ENCODE assay signal across 21 cellular contexts in the genomic region with DNA sequence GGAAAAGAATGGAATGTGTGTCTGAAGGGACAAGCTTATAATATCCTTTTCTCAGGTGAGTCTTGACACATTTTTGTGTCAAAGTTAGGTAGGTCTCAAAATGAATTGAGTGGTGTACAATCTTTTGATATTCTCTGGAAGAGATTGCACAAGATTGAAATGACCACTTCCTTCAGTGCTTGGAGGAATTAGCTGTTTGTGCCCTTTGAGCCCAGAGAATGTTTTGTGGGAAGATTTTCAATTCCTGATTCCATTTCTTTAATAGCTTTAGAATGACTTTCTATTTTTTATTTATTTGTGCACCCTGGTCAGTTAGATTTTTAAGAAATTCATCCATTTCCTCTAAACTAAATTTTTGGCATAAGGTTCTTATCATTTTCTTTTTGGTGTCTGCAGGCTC. TPM values are rescaled to one million over a fixed set of nuclear protein-coding genes. Genes with fewer than 3 reads are reported as not detected.
"Had no signal": no experiment of that assay in that cellular context is flagged by ENCODE, and none has a peak within 500 bp of the region (broad histone marks: within the 10 kb centered on the region; RNA-seq: fewer than 3 reads in every experiment).

No MANE protein-coding gene starts in this region.

- H3K9me3 Mint-ChIP-seq: activated CD4-positive, alpha-beta T cell treated with anti-CD3 and anti-CD28 coated beads, Interleukin-2, amount 10 ng/mL, durations not matched to agents 24 days and 14 days; activated naive CD4-positive, alpha-beta T cell treated with anti-CD3 and anti-CD28 coated beads, Interleukin-2, amount 10 ng/mL, durations not matched to agents 7 days and 5 days; activated T-helper 17 cell treated with anti-CD3 and anti-CD28 coated beads, Interleukin-2, amount 50 U/mL, for 72 hours; natural killer cell treated with Interleukin-12 subunit alpha and Interleukin-12 subunit beta and Interleukin-15 and Interleukin-18, amount 100 ng/mL, for 72 hours; type B pancreatic cell had no signal

- H3K4me3 ChIP-seq: adrenal gland, heart left ventricle, left ventricle myocardium inferior, psoas muscle had no signal

- H3K27ac ChIP-seq: epithelial cell of prostate, left ventricle myocardium inferior, psoas muscle had no signal

- H3K4me3 Mint-ChIP-seq: activated B cell treated with CpG ODN at 0.5 μM for 24 hours; activated CD4-positive, alpha-beta T cell treated with anti-CD3 and anti-CD28 coated beads, Interleukin-2, amount 10 ng/mL, durations not matched to agents 24 days and 14 days; activated naive CD4-positive, alpha-beta T cell treated with anti-CD3 and anti-CD28 coated beads, Interleukin-2, amount 10 ng/mL, durations not matched to agents 7 days and 5 days; activated T-helper 17 cell treated with anti-CD3 and anti-CD28 coated beads, Interleukin-2, amount 50 U/mL, for 72 hours; natural killer cell treated with Interleukin-12 subunit alpha and Interleukin-12 subunit beta and Interleukin-15 and Interleukin-18, amount 100 ng/mL, for 72 hours; T-helper 17 cell; type B pancreatic cell had no signal

- H3K9me3 ChIP-seq: adrenal gland had no signal

- DNase-seq: activated B cell treated with CpG ODN at 0.5 μM for 24 hours; activated naive CD4-positive, alpha-beta T cell treated with anti-CD3 and anti-CD28 coated beads, Interleukin-2, amount 10 ng/mL, durations not matched to agents 7 days and 5 days; adrenal gland; central memory CD4-positive, alpha-beta T cell; cortex of kidney; effector memory CD4-positive, alpha-beta T cell; heart left ventricle; left ventricle myocardium inferior; mesenchymal stem cell; psoas muscle; stimulated activated CD4-positive, alpha-beta T cell treated with anti-CD3 and anti-CD28 coated beads, Interleukin-12 subunit alpha, Interleukin-12 subunit beta, amount 100 ng/mL, for 4 hours; stimulated activated naive CD4-positive, alpha-beta T cell; T-helper 17 cell had no signal

- H3K27me3 ChIP-seq: adrenal gland, heart left ventricle had no signal

- ATAC-seq: activated T-helper 17 cell treated with anti-CD3 and anti-CD28 coated beads, Interleukin-2, amount 50 U/mL, for 72 hours; heart left ventricle; natural killer cell treated with Interleukin-12 subunit alpha and Interleukin-12 subunit beta and Interleukin-15 and Interleukin-18, amount 100 ng/mL, for 72 hours; psoas muscle; T-helper 17 cell had no signal

- H3K27ac Mint-ChIP-seq: activated B cell treated with CpG ODN at 0.5 μM for 24 hours; activated CD4-positive, alpha-beta T cell treated with anti-CD3 and anti-CD28 coated beads, Interleukin-2, amount 10 ng/mL, durations not matched to agents 24 days and 14 days; activated naive CD4-positive, alpha-beta T cell treated with anti-CD3 and anti-CD28 coated beads, Interleukin-2, amount 10 ng/mL, durations not matched to agents 7 days and 5 days; activated T-helper 17 cell treated with anti-CD3 and anti-CD28 coated beads, Interleukin-2, amount 50 U/mL, for 72 hours; natural killer cell treated with Interleukin-12 subunit alpha and Interleukin-12 subunit beta and Interleukin-15 and Interleukin-18, amount 100 ng/mL, for 72 hours; T-helper 17 cell; type B pancreatic cell had no signal

- H3K4me1 Mint-ChIP-seq: activated B cell treated with CpG ODN at 0.5 μM for 24 hours; activated CD4-positive, alpha-beta T cell treated with anti-CD3 and anti-CD28 coated beads, Interleukin-2, amount 10 ng/mL, durations not matched to agents 24 days and 14 days; activated naive CD4-positive, alpha-beta T cell treated with anti-CD3 and anti-CD28 coated beads, Interleukin-2, amount 10 ng/mL, durations not matched to agents 7 days and 5 days; activated T-helper 17 cell treated with anti-CD3 and anti-CD28 coated beads, Interleukin-2, amount 50 U/mL, for 72 hours; T-helper 17 cell had no signal

- H3K36me3 Mint-ChIP-seq: activated naive CD4-positive, alpha-beta T cell treated with anti-CD3 and anti-CD28 coated beads, Interleukin-2, amount 10 ng/mL, durations not matched to agents 7 days and 5 days; natural killer cell treated with Interleukin-12 subunit alpha and Interleukin-12 subunit beta and Interleukin-15 and Interleukin-18, amount 100 ng/mL, for 72 hours; type B pancreatic cell had no signal

RNA-seq across cellular contexts. Expression of a gene that starts 1.6 kb away (rescaled TPM):
- total RNA-seq: activated B cell treated with CpG ODN at 0.5 μM for 24 hours; activated CD4-positive, alpha-beta T cell treated with anti-CD3 and anti-CD28 coated beads, Interleukin-2, amount 10 ng/mL, durations not matched to agents 24 days and 14 days; activated T-helper 17 cell treated with anti-CD3 and anti-CD28 coated beads, Interleukin-2, amount 50 U/mL, for 72 hours; natural killer cell treated with Interleukin-12 subunit alpha and Interleukin-12 subunit beta and Interleukin-15 and Interleukin-18, amount 100 ng/mL, for 72 hours; T-helper 17 cell had no signal
- polyA plus RNA-seq: keratinocyte had no signal

RNA-seq across cellular contexts. Expression of a gene that starts 8.4 kb away (rescaled TPM):
- total RNA-seq: activated B cell treated with CpG ODN at 0.5 μM for 24 hours, adrenal gland, frontal cortex, heart left ventricle, left ventricle myocardium inferior, omental fat pad, psoas muscle, T-helper 17 cell had no signal
- polyA plus RNA-seq: adrenal gland, heart left ventricle, keratinocyte, psoas muscle had no signal

RNA-seq across cellular contexts. Expression of a gene that starts 35.4 kb away (rescaled TPM):
- total RNA-seq: activated B cell treated with CpG ODN at 0.5 μM for 24 hours; activated CD4-positive, alpha-beta T cell treated with anti-CD3 and anti-CD28 coated beads, Interleukin-2, amount 10 ng/mL, durations not matched to agents 24 days and 14 days; activated T-helper 17 cell treated with anti-CD3 and anti-CD28 coated beads, Interleukin-2, amount 50 U/mL, for 72 hours; frontal cortex; natural killer cell treated with Interleukin-12 subunit alpha and Interleukin-12 subunit beta and Interleukin-15 and Interleukin-18, amount 100 ng/mL, for 72 hours; T-helper 17 cell had no signal
- polyA plus RNA-seq: keratinocyte had no signal
